8 cellular contexts compared by ENCODE assay signal in the genomic region with DNA sequence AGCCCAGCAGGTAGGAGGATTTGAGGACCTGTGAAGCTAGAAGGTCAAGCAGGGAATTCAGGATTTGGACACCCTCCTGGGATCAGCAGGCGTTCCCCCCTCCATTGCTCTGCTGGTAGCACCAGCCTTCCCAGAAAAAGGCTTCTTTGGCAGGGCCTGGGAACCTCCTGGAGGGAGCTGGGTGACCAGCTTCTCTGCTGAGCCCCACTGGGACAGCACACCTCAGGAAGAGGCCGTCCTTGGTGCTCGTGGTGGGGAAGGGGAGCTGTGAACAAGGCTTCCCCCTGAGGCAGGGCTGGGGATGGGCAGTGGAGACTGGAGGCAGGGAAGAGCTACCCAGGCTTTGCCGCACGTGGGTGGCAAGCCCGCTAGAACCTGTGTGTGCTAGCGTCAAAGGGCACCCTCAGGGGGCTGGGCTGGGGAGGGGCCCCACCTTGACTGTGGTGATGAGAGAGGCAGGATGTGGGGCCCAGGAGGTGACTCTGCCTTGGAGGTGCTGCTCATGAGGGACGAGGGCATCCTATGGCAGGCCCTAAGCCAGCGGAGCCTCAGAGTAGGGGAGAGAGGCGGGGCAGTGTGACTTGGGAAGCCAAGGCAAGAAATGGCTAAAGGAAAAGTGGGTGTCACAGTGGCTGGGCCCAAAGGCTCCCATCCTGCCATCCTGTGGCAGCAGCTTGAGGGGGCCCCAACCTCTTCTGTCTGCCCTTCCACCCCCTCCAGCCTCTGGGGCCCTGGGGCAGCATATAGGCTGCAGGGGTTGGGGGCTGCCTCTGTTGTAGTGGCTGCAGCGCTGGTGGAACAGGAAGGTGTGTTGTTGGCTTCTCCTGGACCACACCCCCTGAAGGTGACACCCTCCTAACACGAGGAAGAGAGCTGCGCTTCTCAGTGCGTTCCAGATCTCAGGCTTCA. TPM values are rescaled to one million over a fixed set of nuclear protein-coding genes. Genes with fewer than 3 reads are reported as not detected.
DNase-seq lines count a peak whose midpoint lies in the region; TF ChIP-seq lines count a peak whose summit lies in the region.

No MANE protein-coding gene starts in this region.

- peaks cover 3% of the 10 kb centered on the region for H3K36me3 Mint-ChIP-seq in Calu3 (ENCODE audit: insufficient read depth, unreplicated experiment)

- H3K4me3 Mint-ChIP-seq in Calu3 (ENCODE audit: low read depth, unreplicated experiment), result no peak overlapping the region

- peak overlapping the region; percentile 89 for H3K27ac ChIP-seq in Karpas-422 (ENCODE audit: low read length)

- peak overlapping the region; percentile 65 for H3K9ac ChIP-seq in Karpas-422 (ENCODE audit: low read length)
- H3K9ac ChIP-seq in iPS-15b (ENCODE audit: low read depth, low read length), result peak overlapping the region; percentile 37

- H2AFZ ChIP-seq in Karpas-422 (ENCODE audit: low read length), result no peak overlapping the region

- peaks cover 95% of the 10 kb centered on the region for H3K4me1 ChIP-seq in Karpas-422 (ENCODE audit: low read length)
- H3K4me1 ChIP-seq in iPS-15b (ENCODE audit: control insufficient read depth, insufficient read depth, low read length), result no peaks in the 10 kb centered on the region

- CTCF ChIA-PET in HEK293T (lab: Yijun Ruan, JAX), result interaction anchor here (0.5 kb wide), 1 partner anchor 19 kb away, joined by 3 read pairs; no protein-coding TSS in a partner anchor
- CTCF ChIA-PET in Calu3 (lab: Charles Lee), result no interaction called here

- H4K20me1 ChIP-seq in Karpas-422 (ENCODE audit: insufficient read depth, low read depth, low read length), result peaks cover 51% of the 10 kb centered on the region; the same call in 1 of the 2 replicates

- H3K27me3 Mint-ChIP-seq in Calu3 (ENCODE audit: unreplicated experiment), result no peaks in the 10 kb centered on the region

- intact Hi-C loops in Calu3 (cut with micrococcal nuclease; ENCODE audit: unreplicated experiment), result no loop called here

- peaks cover 93% of the 10 kb centered on the region for H3K79me2 ChIP-seq in Karpas-422 (ENCODE audit: low read length)

- H3K9me3 ChIP-seq in Karpas-422 (ENCODE audit: low read length) (no peaks in the 10 kb centered on the region), iPS-15b (ENCODE audit: control insufficient read depth, insufficient read depth, low read length) (no peaks in the 10 kb centered on the region)

- H3K9me2 ChIP-seq in Karpas-422 (replicated peaks; ENCODE audit: insufficient read depth, low read length), result no peaks in the 10 kb centered on the region

- H3K27me3 ChIP-seq in Karpas-422 (ENCODE audit: low read length) (no peaks in the 10 kb centered on the region), iPS-15b (ENCODE audit: control insufficient read depth, insufficient read depth, low read length) (no peaks in the 10 kb centered on the region)

- POLR2A ChIA-PET in HEK293T (lab: Yijun Ruan, JAX), result no interaction called here

- TF ChIP-seq CTCF in Calu3 (IDR thresholded peaks at IDR 0.05; ENCODE audit: unreplicated experiment), result no peak

- H3K36me3 ChIP-seq in Karpas-422 (ENCODE audit: insufficient read depth, low read length) (no peaks in the 10 kb centered on the region), iPS-15b (ENCODE audit: control insufficient read depth, insufficient read depth, low read length) (no peaks in the 10 kb centered on the region)

- H3K9me3 Mint-ChIP-seq in Calu3 (ENCODE audit: low read depth, unreplicated experiment), result no peaks in the 10 kb centered on the region

- DNase-seq in Karpas-422 (no peak), activated T-cell treated with anti-CD3 and anti-CD28 coated beads for 24 hours (ENCODE audit: low read depth) (peak; percentile 71), HEK293T (ENCODE audit: extremely low spot score) (no peak), Calu3 (no peak), NCI-H748 (lab: John Stamatoyannopoulos, UW; ENCODE audit: unreplicated experiment) (no peak), A172 (ENCODE audit: low spot score) (no peak)
- peak; percentile 80 for DNase-seq in stimulated activated CD8-positive, alpha-beta memory T cell treated with anti-CD3 and anti-CD28 coated beads, Interleukin-4, amount 100 ng/mL, for 24 hours (ENCODE audit: low read depth)

- peak overlapping the region; percentile 62; the same call in 1 of the 2 replicates for H3K4me3 ChIP-seq in Karpas-422 (ENCODE audit: low read length)
- H3K4me3 ChIP-seq in iPS-15b (ENCODE audit: low read depth, low read length), result no peak overlapping the region

- H3K27ac Mint-ChIP-seq in Calu3 (ENCODE audit: unreplicated experiment), result no peak overlapping the region

- no peaks in the 10 kb centered on the region for H3K4me1 Mint-ChIP-seq in Calu3 (ENCODE audit: low read depth, unreplicated experiment)

- peak overlapping the region; percentile 71 for H3K4me2 ChIP-seq in Karpas-422 (ENCODE audit: low read depth, low read length, poor library complexity, severe bottlenecking)

- no TSS peak for BruUV-seq in Calu3 (replicated peaks; lab: Mats Ljungman, UMichigan)

TF ChIP-seq in HEK293T, 16 proteins besides CTCF, POLR2A, EP300 and RAD21:
- TF ChIP-seq NFRKB (IDR thresholded peaks at IDR 0.05) (no peak), SUZ12 (IDR thresholded peaks at IDR 0.05) (no peak), LEF1 (IDR thresholded peaks at IDR 0.05; ENCODE audit: borderline replicate concordance) (no peak), FOXM1 (IDR thresholded peaks at IDR 0.05; ENCODE audit: borderline replicate concordance) (no peak), HDGF (IDR thresholded peaks at IDR 0.05; ENCODE audit: borderline replicate concordance) (no peak), FOXA1 (IDR thresholded peaks at IDR 0.05) (no peak)

RNA-seq across cellular contexts. Expression of a gene that starts 20.7 kb away (rescaled TPM):
- 32.9 and 38.8 TPM in 2 replicates for total RNA-seq in Karpas-422 (2014; rRNA removed; shearing (Covaris generic); ENCODE audit: low replicate concordance)
- 14.1 and 22.9 TPM in 2 replicates for total RNA-seq in Calu3 (2022)
- 19.6 and 27.9 TPM in 2 replicates for total RNA-seq in A172 (2014; rRNA removed; shearing (Covaris generic))

Comparison
In these comparisons a context has a peak if more than half of its experiments do, and no peak if none do; other contexts are left out.
1. DNase-seq: peak in activated T-cell treated with anti-CD3 and anti-CD28 coated beads for 24 hours (single experiment) and stimulated activated CD8-positive, alpha-beta memory T cell treated with anti-CD3 and anti-CD28 coated beads, Interleukin-4, amount 100 ng/mL, for 24 hours (single experiment); none in Karpas-422 (single experiment), HEK293T (single experiment), Calu3 (single experiment), NCI-H748 (single experiment) and A172 (single experiment).